In genomic region chr7:151707757-151708156, GRCh38 we compare ENCODE assay signal across 32 cellular contexts.
"Had no signal": no experiment of that assay in that cellular context is flagged by ENCODE, and none has a peak within 500 bp of the region (broad histone marks: within the 10 kb centered on the region; RNA-seq: fewer than 3 reads in every experiment).

No MANE protein-coding gene starts in this region.

- H3K27me3 ChIP-seq: brain microvascular endothelial cell, heart left ventricle, left lung, neutrophil, ovary, stomach, suprapubic skin, tibial artery, upper lobe of right lung had no signal

- DNase-seq: activated CD4-positive, alpha-beta memory T cell treated with anti-CD3 and anti-CD28 coated beads for 36 hours; activated CD4-positive, alpha-beta T cell treated with anti-CD3 and anti-CD28 coated beads, Interleukin-2, amount 10 ng/mL, durations not matched to agents 24 days and 14 days; activated CD8-positive, alpha-beta memory T cell treated with anti-CD3 and anti-CD28 coated beads, Interleukin-2, amount 50 U/mL, for 48 hours; activated gamma-delta T cell treated with Interleukin-2 at 50 U/mL for 16 hours; activated naive CD4-positive, alpha-beta T cell treated with anti-CD3 and anti-CD28 coated beads, Interleukin-2, amount 50 U/mL, for 16 hours; activated T-cell treated with anti-CD3 and anti-CD28 coated beads, Interleukin-2, amount 50 U/mL, for 24 hours; amniotic stem cell; brain microvascular endothelial cell; caudate nucleus; cortex of kidney; effector memory CD8-positive, alpha-beta T cell; foreskin fibroblast; kidney glomerular epithelial cell; ovary; retina; stimulated activated CD4-positive, alpha-beta T cell treated with anti-CD3 and anti-CD28 coated beads, Interleukin-15, amount 100 ng/mL, for 24 hours; stimulated activated CD4-positive, alpha-beta T cell treated with anti-CD3 and anti-CD28 coated beads, Interleukin-2, amount 100 ng/mL, for 24 hours; stimulated activated naive B cell treated with anti-CD40 and anti-IgM and Interleukin-4, amounts not matched to agents 10 μg/mL and 1 μg/mL and 100 μg/mL, for 72 hours; stomach; T-helper 1 cell; tibial artery; upper lobe of right lung had no signal

- H3K36me3 ChIP-seq: heart left ventricle, left lung, neutrophil, ovary, stomach, suprapubic skin, tibial artery, upper lobe of right lung had no signal

- H3K4me3 ChIP-seq: heart left ventricle, left lung, mucosa of descending colon, ovary, stomach, suprapubic skin, tibial artery, upper lobe of right lung had no signal

- ATAC-seq: activated T-helper 17 cell treated with anti-CD3 and anti-CD28 coated beads, Interleukin-2, amount 50 U/mL, for 72 hours; effector memory CD8-positive, alpha-beta T cell; esophagus mucosa; heart left ventricle; left lung; mucosa of descending colon; natural killer cell treated with Interleukin-12 subunit alpha and Interleukin-12 subunit beta and Interleukin-15 and Interleukin-18, amount 100 ng/mL, for 72 hours; stimulated activated naive B cell treated with anti-CD40 and anti-IgM and Interleukin-4, amounts not matched to agents 10 μg/mL and 1 μg/mL and 100 μg/mL, for 72 hours; upper lobe of right lung had no signal

- H3K9me3 ChIP-seq: heart left ventricle, left lung, mucosa of descending colon, neutrophil, ovary, stomach, suprapubic skin, tibial artery, upper lobe of right lung had no signal

- H3K27ac Mint-ChIP-seq: activated CD4-positive, alpha-beta memory T cell treated with anti-CD3 and anti-CD28 coated beads for 36 hours; activated CD4-positive, alpha-beta T cell treated with anti-CD3 and anti-CD28 coated beads, Interleukin-2, amount 10 ng/mL, durations not matched to agents 24 days and 14 days; activated T-cell treated with anti-CD3 and anti-CD28 coated beads, Interleukin-2, amount 50 U/mL, for 24 hours; activated T-helper 17 cell treated with anti-CD3 and anti-CD28 coated beads, Interleukin-2, amount 50 U/mL, for 72 hours; effector memory CD8-positive, alpha-beta T cell; natural killer cell treated with Interleukin-12 subunit alpha and Interleukin-12 subunit beta and Interleukin-15 and Interleukin-18, amount 100 ng/mL, for 72 hours; progenitor cell of endocrine pancreas; stimulated activated naive B cell treated with anti-CD40 and anti-IgM and Interleukin-4, amounts not matched to agents 10 μg/mL and 1 μg/mL and 100 μg/mL, for 72 hours; T-helper 2 cell treated with Interferon-gamma antibody and Interleukin-4, amounts not matched to agents 5 μg/mL and 100 μg/mL, for 36 hours had no signal

- H3K27me3 Mint-ChIP-seq: activated CD4-positive, alpha-beta memory T cell treated with anti-CD3 and anti-CD28 coated beads for 36 hours; activated CD4-positive, alpha-beta T cell treated with anti-CD3 and anti-CD28 coated beads, Interleukin-2, amount 10 ng/mL, durations not matched to agents 24 days and 14 days; activated T-cell treated with anti-CD3 and anti-CD28 coated beads, Interleukin-2, amount 50 U/mL, for 24 hours; activated T-helper 17 cell treated with anti-CD3 and anti-CD28 coated beads, Interleukin-2, amount 50 U/mL, for 72 hours; effector memory CD8-positive, alpha-beta T cell; natural killer cell treated with Interleukin-12 subunit alpha and Interleukin-12 subunit beta and Interleukin-15 and Interleukin-18, amount 100 ng/mL, for 72 hours; stimulated activated naive B cell treated with anti-CD40 and anti-IgM and Interleukin-4, amounts not matched to agents 10 μg/mL and 1 μg/mL and 100 μg/mL, for 72 hours had no signal

- H3K36me3 Mint-ChIP-seq: activated CD4-positive, alpha-beta memory T cell treated with anti-CD3 and anti-CD28 coated beads for 36 hours; natural killer cell treated with Interleukin-12 subunit alpha and Interleukin-12 subunit beta and Interleukin-15 and Interleukin-18, amount 100 ng/mL, for 72 hours had no signal

- H3K9me3 Mint-ChIP-seq: activated CD4-positive, alpha-beta memory T cell treated with anti-CD3 and anti-CD28 coated beads for 36 hours; activated CD4-positive, alpha-beta T cell treated with anti-CD3 and anti-CD28 coated beads, Interleukin-2, amount 10 ng/mL, durations not matched to agents 24 days and 14 days; activated T-cell treated with anti-CD3 and anti-CD28 coated beads, Interleukin-2, amount 50 U/mL, for 24 hours; activated T-helper 17 cell treated with anti-CD3 and anti-CD28 coated beads, Interleukin-2, amount 50 U/mL, for 72 hours; effector memory CD8-positive, alpha-beta T cell; natural killer cell treated with Interleukin-12 subunit alpha and Interleukin-12 subunit beta and Interleukin-15 and Interleukin-18, amount 100 ng/mL, for 72 hours; stimulated activated naive B cell treated with anti-CD40 and anti-IgM and Interleukin-4, amounts not matched to agents 10 μg/mL and 1 μg/mL and 100 μg/mL, for 72 hours; T-helper 2 cell treated with Interferon-gamma antibody and Interleukin-4, amounts not matched to agents 5 μg/mL and 100 μg/mL, for 36 hours had no signal

- H3K4me3 Mint-ChIP-seq: activated CD4-positive, alpha-beta memory T cell treated with anti-CD3 and anti-CD28 coated beads for 36 hours; activated CD4-positive, alpha-beta T cell treated with anti-CD3 and anti-CD28 coated beads, Interleukin-2, amount 10 ng/mL, durations not matched to agents 24 days and 14 days; activated T-cell treated with anti-CD3 and anti-CD28 coated beads, Interleukin-2, amount 50 U/mL, for 24 hours; activated T-helper 17 cell treated with anti-CD3 and anti-CD28 coated beads, Interleukin-2, amount 50 U/mL, for 72 hours; effector memory CD8-positive, alpha-beta T cell; natural killer cell treated with Interleukin-12 subunit alpha and Interleukin-12 subunit beta and Interleukin-15 and Interleukin-18, amount 100 ng/mL, for 72 hours; stimulated activated naive B cell treated with anti-CD40 and anti-IgM and Interleukin-4, amounts not matched to agents 10 μg/mL and 1 μg/mL and 100 μg/mL, for 72 hours; T-helper 2 cell treated with Interferon-gamma antibody and Interleukin-4, amounts not matched to agents 5 μg/mL and 100 μg/mL, for 36 hours had no signal

- H3K4me1 Mint-ChIP-seq: activated T-helper 17 cell treated with anti-CD3 and anti-CD28 coated beads, Interleukin-2, amount 50 U/mL, for 72 hours had no signal

- H3K27ac ChIP-seq: brain microvascular endothelial cell, left lung, neutrophil, ovary, stomach, suprapubic skin, tibial artery, upper lobe of right lung had no signal
